In genomic region chr4:145525291-145525740, GRCh38 we compare ENCODE assay signal across 14 cellular contexts. TPM values are rescaled to one million over a fixed set of nuclear protein-coding genes. Genes with fewer than 3 reads are reported as not detected.
DNase-seq lines count a peak whose midpoint lies in the region; ATAC-seq and TF ChIP-seq lines count a peak whose summit lies in the region.
"Had no signal": no experiment of that assay in that cellular context is flagged by ENCODE, and none has a peak within 500 bp of the region (broad histone marks: within the 10 kb centered on the region; RNA-seq: fewer than 3 reads in every experiment).

No MANE protein-coding gene starts in this region.

- intact Hi-C loops in sciatic nerve (cut with DNase I), result no loop called here

- no peaks in the 10 kb centered on the region for H3K9me3 ChIP-seq in SJCRH30 (replicated peaks)

- peak overlapping the region; percentile 27 for H3K4me3 ChIP-seq in SJCRH30

- H3K27me3 ChIP-seq in SJCRH30, result no peaks in the 10 kb centered on the region

- peaks cover 27% of the 10 kb centered on the region for H3K4me1 ChIP-seq in SJCRH30

- H3K36me3 ChIP-seq in SJCRH30, result peaks cover 2% of the 10 kb centered on the region; the same call in 1 of the 2 replicates

- POLR2A ChIA-PET in GM10248 (lab: Yijun Ruan, JAX), result no interaction called here

- CTCF ChIA-PET in GM10248 (lab: Yijun Ruan, JAX), result interaction anchor here (1.2 to 1.7 kb wide), 3 partner anchors 11 to 32 kb away, joined by 3 to 5 read pairs (median 3); no protein-coding TSS in a partner anchor

- ATAC-seq in sciatic nerve (peak; percentile 59), GM18520 (IDR thresholded peaks at IDR 0.05; ENCODE audit: unreplicated experiment) (no peak), HG03139 (IDR thresholded peaks at IDR 0.05; ENCODE audit: unreplicated experiment) (no peak)
- ATAC-seq: stimulated activated naive CD8-positive, alpha-beta T cell treated with anti-CD3 and anti-CD28 coated beads, Interleukin-15, Interleukin-2, amounts not matched to agents 100 U/mL and 50 U/mL, for 24 hours had no signal

- peak overlapping the region; percentile 95 for H3K27ac ChIP-seq in SJCRH30

- no peak for TF ChIP-seq CTCF in GM10248 (IDR thresholded peaks at IDR 0.05; ENCODE audit: control extremely low read depth, extremely low read depth, low read depth, missing control alignments)

- DNase-seq in GM03348 (ENCODE audit: low spot score) (peak; percentile 11), SJCRH30 (peak; percentile 37 to 75), globus pallidus (ENCODE audit: low spot score) (peak; percentile 46), sciatic nerve (ENCODE audit: low spot score) (no peak), GM10248 (ENCODE audit: extremely low spot score) (no peak), epidermal melanocyte (ENCODE audit: insufficient read length, low spot score) (no peak)
- DNase-seq: CD4-positive, CD25-positive, alpha-beta regulatory T cell; effector CD4-positive, alpha-beta T cell; NCI-H2107; SHP77; stimulated activated CD4-positive, alpha-beta T cell treated with anti-CD3 and anti-CD28 coated beads, Interleukin-4, amount 100 ng/mL, for 4 hours; stimulated activated naive CD8-positive, alpha-beta T cell treated with anti-CD3 and anti-CD28 coated beads, Interleukin-15, Interleukin-2, amounts not matched to agents 100 U/mL and 50 U/mL, for 24 hours had no signal

RNA-seq across cellular contexts. Expression of gene SMAD1, which starts 43.7 kb away (rescaled TPM):
- total RNA-seq in SJCRH30 (2014; rRNA removed; shearing (Covaris generic)), result 19.5 and 28.9 TPM in 2 replicates
- 37.4 TPM for total RNA-seq in sciatic nerve

Comparison
In these comparisons a context has a peak if more than half of its experiments do, and no peak if none do; other contexts are left out.
1. DNase-seq: peak in GM03348 (single experiment), SJCRH30 (2 of 2) and globus pallidus (single experiment); none in sciatic nerve (single experiment), GM10248 (single experiment) and epidermal melanocyte (single experiment).